ENCODE assay signal across 8 cellular contexts in genomic region chr6:29553268-29554057, GRCh38. TPM values are rescaled to one million over a fixed set of nuclear protein-coding genes. Genes with fewer than 3 reads are reported as not detected.
DNase-seq lines count a peak whose midpoint lies in the region; ATAC-seq and TF ChIP-seq lines count a peak whose summit lies in the region.

No MANE protein-coding gene starts in this region.

- H3K27ac ChIP-seq in heart left ventricle, result peak overlapping the region in 1 of 12 donors; percentile 17

- no peaks in the 10 kb centered on the region for H3K36me3 ChIP-seq in heart left ventricle

- intact Hi-C loops in heart left ventricle (cut with DNase I), result no loop called here
- intact Hi-C loops in posterior vena cava (cut with DNase I), result no loop called here

- TF ChIP-seq POLR2A in heart left ventricle (IDR thresholded peaks at IDR 0.05), result no peak

- peak; percentile 64 for DNase-seq in AG08395 (ENCODE audit: low spot score)
- DNase-seq in activated naive CD4-positive, alpha-beta T cell treated with Interleukin-2 at 50 U/mL for 16 hours, result peak; percentile 14
- peak; percentile 31 to 83 (median 63) for DNase-seq in heart left ventricle
- peak; percentile 94 for DNase-seq in posterior vena cava (ENCODE audit: low spot score)
- no peak for DNase-seq in NCI-H510A (lab: John Stamatoyannopoulos, UW)
- DNase-seq in superior temporal gyrus (ENCODE audit: extremely low spot score), result no peak

- H3K4me1 ChIP-seq in heart left ventricle, result peaks cover 0 to 18% (median 13%) of the 10 kb centered on the region in 12 donors

- 1 to 5% (median 2%) methylated on average over 57 to 83 of the region's 83 CpGs for WGBS in heart left ventricle, 4 donors

- peaks cover 5 to 54% (median 35%) of the 10 kb centered on the region in 9 donors for H3K27me3 ChIP-seq in heart left ventricle

- ATAC-seq in HG02885 (IDR thresholded peaks at IDR 0.05; ENCODE audit: poor library complexity, unreplicated experiment), result peak; percentile 41
- ATAC-seq in heart left ventricle, result peak; percentile 37 to 94 (median 74)
- ATAC-seq in GM21367 (IDR thresholded peaks at IDR 0.05; ENCODE audit: unreplicated experiment), result no peak

- H3K9me3 ChIP-seq in heart left ventricle, result no peaks in the 10 kb centered on the region

- TF ChIP-seq CTCF in heart left ventricle (IDR thresholded peaks at IDR 0.05), result peak in 2 of 12 donors; percentile 12 to 13

- peak overlapping the region; percentile 16 to 57 (median 43) for H3K4me3 ChIP-seq in heart left ventricle

RNA-seq across cellular contexts. Expression of gene UBD, which starts 6.1 kb away (rescaled TPM):
- total RNA-seq in heart left ventricle (10 to 100 TPM in 2 of 9 donors, under 1 TPM in 1, not detected in 6; 0.26 to 61.7 (median 11.6) TPM), posterior vena cava (under 1 TPM in 1 of 2 donors, not detected in 1; 0.24 TPM)
- under 1 TPM in 1 of 2 donors, not detected in 1; 0.21 TPM for polyA plus RNA-seq in heart left ventricle

RNA-seq across cellular contexts. Expression of gene OR2H2, which starts 31.5 kb away (rescaled TPM):
- not detected for total RNA-seq in heart left ventricle
- not detected for polyA plus RNA-seq in heart left ventricle
- total RNA-seq in posterior vena cava, result not detected

Comparison
In these comparisons a context has a peak if more than half of its experiments do, and no peak if none do; other contexts are left out.
1. DNase-seq: peak in AG08395 (single experiment), activated naive CD4-positive, alpha-beta T cell treated with Interleukin-2 at 50 U/mL for 16 hours (single experiment), heart left ventricle (5 of 5) and posterior vena cava (single experiment); none in NCI-H510A (single experiment) and superior temporal gyrus (single experiment).